35 cellular contexts compared by ENCODE assay signal in the genomic region with DNA sequence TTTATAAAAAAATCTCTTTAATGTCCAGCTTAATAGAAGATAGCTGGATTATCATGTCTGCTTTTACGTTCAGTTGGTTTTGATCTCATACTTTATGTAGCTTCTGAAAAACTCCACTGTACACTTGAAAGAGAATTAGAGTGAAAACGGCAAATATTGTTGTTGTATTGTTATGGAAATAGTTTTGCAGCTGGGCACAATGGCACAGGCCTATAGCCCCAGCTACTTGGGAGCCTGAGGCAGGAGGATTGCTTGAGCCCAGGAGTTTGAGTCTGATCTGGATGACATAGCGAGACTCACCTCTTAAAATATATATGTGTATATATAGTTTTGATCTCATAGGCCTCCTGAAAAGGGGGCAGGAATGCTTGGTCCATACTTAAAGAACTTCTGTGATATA.
"Had no signal": no experiment of that assay in that cellular context is flagged by ENCODE, and none has a peak within 500 bp of the region (broad histone marks: within the 10 kb centered on the region; RNA-seq: fewer than 3 reads in every experiment).

No MANE protein-coding gene starts in this region.

- H3K4me3 ChIP-seq: MG63 had no signal

- DNase-seq: Karpas-422, Kasumi-1, MG63, MM.1S, MV-4-11, NCI-H1048, NCI-H1092, NCI-H1092 treated with DMSO at 0.1 percent for 48 hours, NCI-H1105, NCI-H1105 treated with DMSO at 0.1 percent for 48 hours, NCI-H1417, NCI-H1417 treated with DMSO at 0.1 percent for 48 hours, NCI-H1436, NCI-H1436 treated with DMSO at 0.1 percent for 48 hours, NCI-H146, NCI-H1694, NCI-H1694 treated with DMSO at 0.1 percent for 48 hours, NCI-H187, NCI-H187 treated with DMSO at 0.1 percent for 48 hours, NCI-H1930, NCI-H2029, NCI-H2029 treated with DMSO at 0.1 percent for 48 hours, NCI-H2081, NCI-H2081 treated with DMSO at 0.1 percent for 48 hours, NCI-H2107, NCI-H2171, NCI-H2171 treated with DMSO at 0.1 percent for 48 hours, NCI-H2227 treated with DMSO at 0.1 percent for 48 hours, NCI-H226, NCI-H345, NCI-H446, NCI-H446 treated with DMSO at 0.1 percent for 48 hours, NCI-H510A, NCI-H510A treated with DMSO at 0.1 percent for 48 hours, NCI-H524 had no signal

- H3K36me3 ChIP-seq: MG63 had no signal

- H3K9me3 ChIP-seq: MG63 had no signal
